Comparison of ENCODE assay signal across 1 cellular context in genomic region chr11:94477644-94478043, GRCh38.
TF ChIP-seq lines count a peak whose summit lies in the region.

No MANE protein-coding gene starts in this region.

TF ChIP-seq in HepG2, 621 proteins besides CTCF, POLR2A, EP300 and RAD21:
- TF ChIP-seq NBN (conservative IDR thresholded peaks at IDR 0.05) (no peak), ZNF12 (CRISPR knock-in tag; IDR thresholded peaks at IDR 0.05) (no peak), SSRP1 (CRISPR knock-in tag; IDR thresholded peaks at IDR 0.05) (no peak), ZNF598 (CRISPR knock-in tag; IDR thresholded peaks at IDR 0.05; ENCODE audit: borderline replicate concordance) (no peak), PHF8 (CRISPR knock-in tag; IDR thresholded peaks at IDR 0.05) (no peak), FOSL1 (CRISPR knock-in tag; IDR thresholded peaks at IDR 0.05; ENCODE audit: borderline replicate concordance) (no peak), TAF1 (CRISPR knock-in tag; IDR thresholded peaks at IDR 0.05) (no peak), JDP2 (CRISPR knock-in tag; IDR thresholded peaks at IDR 0.05; ENCODE audit: borderline replicate concordance) (no peak)
- TF ChIP-seq, protein P1, sequence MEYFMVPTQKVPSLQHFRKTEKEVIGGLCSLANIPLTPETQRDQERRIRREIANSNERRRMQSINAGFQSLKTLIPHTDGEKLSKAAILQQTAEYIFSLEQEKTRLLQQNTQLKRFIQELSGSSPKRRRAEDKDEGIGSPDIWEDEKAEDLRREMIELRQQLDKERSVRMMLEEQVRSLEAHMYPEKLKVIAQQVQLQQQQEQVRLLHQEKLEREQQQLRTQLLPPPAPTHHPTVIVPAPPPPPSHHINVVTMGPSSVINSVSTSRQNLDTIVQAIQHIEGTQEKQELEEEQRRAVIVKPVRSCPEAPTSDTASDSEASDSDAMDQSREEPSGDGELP (IDR thresholded peaks at IDR 0.05; ENCODE audit: borderline replicate concordance, low read depth) = no peak
TF ChIP-seq in HepG2: peak in this region for 0.
